Comparison of ENCODE assay signal across 9 cellular contexts in the genomic region with DNA sequence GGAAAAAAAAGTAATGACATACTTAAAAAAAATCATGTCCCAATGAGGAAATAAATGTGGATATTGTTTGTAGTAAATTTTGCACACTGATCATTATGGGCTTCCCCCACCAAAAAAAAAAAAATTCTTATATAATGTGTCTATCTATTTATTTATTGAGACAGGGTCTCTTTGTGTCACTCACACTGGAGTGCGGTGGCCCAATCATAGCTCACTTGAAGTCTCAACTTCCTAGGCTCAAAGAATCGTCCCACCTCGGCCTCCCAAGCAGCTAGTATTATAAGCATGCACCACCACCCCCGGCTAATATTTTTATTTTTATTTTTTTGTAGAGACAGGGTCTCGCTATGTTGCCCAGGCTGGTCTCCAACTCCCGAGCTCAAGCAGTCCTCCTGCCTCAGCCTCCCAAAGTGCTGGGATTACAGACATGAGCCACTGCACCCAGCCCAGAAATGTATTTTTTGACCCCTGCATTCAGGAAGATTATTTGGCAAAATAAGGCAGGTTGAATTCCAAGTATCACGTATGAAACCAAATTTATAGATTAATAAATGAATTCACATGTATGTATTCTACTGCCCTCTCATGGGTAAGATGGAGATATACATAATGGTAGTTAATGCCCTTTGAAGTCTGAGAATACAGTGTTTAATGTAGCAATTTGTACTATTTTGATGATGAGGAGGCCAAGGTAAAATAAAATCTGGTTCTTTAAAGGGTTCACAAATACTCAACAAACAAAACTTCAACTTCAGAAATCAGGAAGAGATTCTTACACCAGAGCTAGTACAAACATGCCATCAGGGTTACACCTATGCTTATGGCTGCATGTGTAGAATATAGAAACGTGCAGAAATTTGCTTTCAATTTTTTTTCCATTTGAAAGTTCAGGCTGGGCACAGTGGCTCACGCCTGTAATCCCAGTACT. TPM values are rescaled to one million over a fixed set of nuclear protein-coding genes. Genes with fewer than 3 reads are reported as not detected.
DNase-seq lines count a peak whose midpoint lies in the region; ATAC-seq and TF ChIP-seq lines count a peak whose summit lies in the region.
"Had no signal": no experiment of that assay in that cellular context is flagged by ENCODE, and none has a peak within 500 bp of the region (broad histone marks: within the 10 kb centered on the region; RNA-seq: fewer than 3 reads in every experiment).

No MANE protein-coding gene starts in this region.

- intact Hi-C loops in psoas muscle (cut with DNase I) = loop anchor here in 1 of 2 donors (5.0 kb wide), 1 partner anchor 86 kb away; a partner anchor contains a TSS
- intact Hi-C loops in head of caudate nucleus (cut with DNase I) = no loop called here

- peak overlapping the region; percentile 91 for H3K27ac ChIP-seq in psoas muscle

- H3K4me3 ChIP-seq in psoas muscle = peak overlapping the region; percentile 81

- peaks cover 20% of the 10 kb centered on the region for H3K4me1 ChIP-seq in psoas muscle

- TF ChIP-seq CTCF in psoas muscle (IDR thresholded peaks at IDR 0.05) = peak; percentile 34

- no peaks in the 10 kb centered on the region for H3K9me3 ChIP-seq in psoas muscle

- ATAC-seq in psoas muscle = no peak

- 38 to 59% (median 47%) methylated on average over 9 of the region's 9 CpGs for WGBS in psoas muscle, 3 donors

- peaks cover 0 to 54% of the 10 kb centered on the region in 2 donors for H3K36me3 ChIP-seq in psoas muscle (ENCODE audit: insufficient read depth in 1 of 2, low read depth in 1 of 2)

- DNase-seq in NCI-H2196 (lab: John Stamatoyannopoulos, UW; ENCODE audit: unreplicated experiment) (peak; percentile 10), NCI-H2196 treated with DMSO at 0.1 percent for 48 hours (lab: John Stamatoyannopoulos, UW; ENCODE audit: unreplicated experiment) (no peak), NAMALWA (ENCODE audit: low spot score) (peak; percentile 43), psoas muscle (no peak), HUDEP-2 (lab: John Stamatoyannopoulos, UW; ENCODE audit: unreplicated experiment in 76 of 76) (no peak), head of caudate nucleus (no peak), NCI-H2081 (lab: John Stamatoyannopoulos, UW) (no peak)
- peak; percentile 10 for DNase-seq in central memory CD4-positive, alpha-beta T cell

- no peaks in the 10 kb centered on the region for H3K27me3 ChIP-seq in psoas muscle (ENCODE audit: insufficient read depth in 3 of 3, low read length in 2 of 3)

RNA-seq across cellular contexts. Expression of a gene that starts 1.4 kb away (rescaled TPM):
- total RNA-seq in psoas muscle = 10 to 100 TPM; 12.6 to 16.4 (median 14.7) TPM
- 10 to 100 TPM in 1 of 3 donors, 1 to 10 TPM in 2; 1.4 to 18.3 (median 8.7) TPM for polyA plus RNA-seq in psoas muscle

RNA-seq across cellular contexts. Expression of a gene that starts 24.1 kb away (rescaled TPM):
- 100 to 1,000 TPM in 2 of 4 donors, 10 to 100 TPM in 2; 73.4 to 289 (median 155) TPM for total RNA-seq in psoas muscle
- polyA plus RNA-seq in psoas muscle = 100 to 1,000 TPM in 2 of 3 donors, 1 to 10 TPM in 1; 4.8 to 174 (median 129) TPM
- total RNA-seq: CD8-positive, alpha-beta memory T cell had no signal
- polyA plus RNA-seq: CD8-positive, alpha-beta memory T cell had no signal

RNA-seq across cellular contexts. Expression of a gene that starts 45.3 kb away (rescaled TPM):
- 1 to 10 TPM; 3.6 to 6.6 (median 5.9) TPM for total RNA-seq in psoas muscle
- polyA plus RNA-seq in psoas muscle = 10 to 100 TPM in 1 of 3 donors, 1 to 10 TPM in 2; 4.3 to 15.8 (median 5.0) TPM

Comparison
In these comparisons a context has a peak if more than half of its experiments do, and no peak if none do; other contexts are left out.
1. DNase-seq: peak in NCI-H2196 (single experiment), NAMALWA (single experiment) and central memory CD4-positive, alpha-beta T cell (single experiment); none in NCI-H2196 treated with DMSO at 0.1 percent for 48 hours (single experiment), psoas muscle (0 of 2), HUDEP-2 (0 of 76), head of caudate nucleus (0 of 42) and NCI-H2081 (0 of 2).